8 cellular contexts compared by ENCODE assay signal in genomic region chr1:30823969-30824735, GRCh38.
DNase-seq lines count a peak whose midpoint lies in the region; ATAC-seq, FAIRE-seq and TF ChIP-seq lines count a peak whose summit lies in the region.

No MANE protein-coding gene starts in this region.

- no peak for FAIRE-seq in small intestine (lab: Jason Lieb, UNC)

- H3K4me3 Mint-ChIP-seq in immature natural killer cell, result peak overlapping the region; percentile 52 to 88 (median 74)

- H3K27ac ChIP-seq in A673 (ENCODE audit: low read depth, low read length, poor library complexity, severe bottlenecking) (no peak overlapping the region), small intestine (ENCODE audit: low read depth in 1 of 2, low read length in 1 of 2) (peak overlapping the region; percentile 38 to 97)

- peaks cover 19 to 39% (median 24%) of the 10 kb centered on the region in 3 donors for H3K27me3 Mint-ChIP-seq in immature natural killer cell (ENCODE audit: low read depth in 3 of 3)

- peak overlapping the region; percentile 32 for H3K4me3 ChIP-seq in A673 (ENCODE audit: low read depth, low read length, poor library complexity, severe bottlenecking)
- peak overlapping the region in 1 of 2 donors; percentile 40 for H3K4me3 ChIP-seq in small intestine (ENCODE audit: low read depth in 1 of 2, low read length in 2 of 2)

- POLR2A ChIA-PET in A673 (lab: Charles Lee; ENCODE audit: low non-redundant PET), result no interaction called here

- H3K4me1 ChIP-seq in A673 (ENCODE audit: insufficient read depth, low read length, poor library complexity, severe bottlenecking) (peaks cover 6% of the 10 kb centered on the region), small intestine (ENCODE audit: control insufficient read depth in 2 of 2, insufficient read depth in 1 of 2, low read depth in 1 of 2, low read length in 1 of 2) (peaks cover 5 to 7% of the 10 kb centered on the region in 2 donors)

- intact Hi-C loops in A673 (cut with micrococcal nuclease; ENCODE audit: unreplicated experiment), result no loop called here

- peaks cover 26 to 28% of the 10 kb centered on the region in 2 donors for H3K4me1 Mint-ChIP-seq in immature natural killer cell

- H3K9me3 ChIP-seq in A673 (ENCODE audit: low read depth, low read length, poor library complexity, severe bottlenecking), result no peaks in the 10 kb centered on the region
- no peaks in the 10 kb centered on the region for H3K9me3 ChIP-seq in small intestine (ENCODE audit: control insufficient read depth, low read depth)

- peak; percentile 97 for DNase-seq in A673 (ENCODE audit: low spot score)
- DNase-seq in NCI-H345 (lab: John Stamatoyannopoulos, UW), result peak; percentile 92
- DNase-seq in activated CD4-positive, CD25-positive, alpha-beta regulatory T cell (lab: John Stamatoyannopoulos, UW), result peak in 3 of 4 experiments; percentile 10 to 21 (median 10)
- DNase-seq in central memory CD4-positive, alpha-beta T cell, result peak; percentile 35
- DNase-seq in immature natural killer cell, result peak; percentile 42 to 71 (median 59)
- peak; percentile 86 for DNase-seq in small intestine

- H3K36me3 Mint-ChIP-seq in immature natural killer cell, result no peaks in the 10 kb centered on the region

- peak overlapping the region in 3 of 6 donors; percentile 37 to 74 (median 71) for H3K27ac Mint-ChIP-seq in immature natural killer cell

- no TSS peak for BruUV-seq in A673 (replicated peaks; lab: Mats Ljungman, UMichigan)

- ATAC-seq in GM18909 (IDR thresholded peaks at IDR 0.05; ENCODE audit: poor library complexity, unreplicated experiment) (peak; percentile 83), HG03196 (IDR thresholded peaks at IDR 0.05; ENCODE audit: unreplicated experiment) (peak; percentile 88)

- no peak for TF ChIP-seq CTCF in A673 (conservative IDR thresholded peaks at IDR 0.05; ENCODE audit: low read depth, low read length)

- H3K27me3 ChIP-seq in A673 (replicated peaks; ENCODE audit: insufficient read depth, low read depth, low read length, poor library complexity), result peaks cover 37% of the 10 kb centered on the region
- peaks cover 0 to 2% of the 10 kb centered on the region in 2 donors for H3K27me3 ChIP-seq in small intestine (ENCODE audit: control insufficient read depth in 2 of 2, insufficient read depth in 2 of 2, low read length in 2 of 2)

- CTCF ChIA-PET in A673 (lab: Charles Lee), result no interaction called here

- WGBS in small intestine, 3 donors, result 0 to 1% (median 1%) methylated on average over 39 to 44 of the region's 44 CpGs

- H3K36me3 ChIP-seq in A673 (ENCODE audit: insufficient read depth, low read length, poor library complexity, severe bottlenecking) (no peaks in the 10 kb centered on the region), small intestine (ENCODE audit: control insufficient read depth in 2 of 2, insufficient read depth in 2 of 2, low read length in 2 of 2) (no peaks in the 10 kb centered on the region)

- H3K9me3 Mint-ChIP-seq in immature natural killer cell, result peaks cover 0 to 2% (median 0%) of the 10 kb centered on the region in 6 donors

Comparison
In these comparisons a context has a peak if more than half of its experiments do, and no peak if none do; other contexts are left out.
1. DNase-seq: peak in every context shown above with its lines; median percentile 97 in A673; 92 in NCI-H345; 86 in small intestine; 59 in immature natural killer cell; 35 in central memory CD4-positive, alpha-beta T cell; 10 in activated CD4-positive, CD25-positive, alpha-beta regulatory T cell.